In the genomic region with DNA sequence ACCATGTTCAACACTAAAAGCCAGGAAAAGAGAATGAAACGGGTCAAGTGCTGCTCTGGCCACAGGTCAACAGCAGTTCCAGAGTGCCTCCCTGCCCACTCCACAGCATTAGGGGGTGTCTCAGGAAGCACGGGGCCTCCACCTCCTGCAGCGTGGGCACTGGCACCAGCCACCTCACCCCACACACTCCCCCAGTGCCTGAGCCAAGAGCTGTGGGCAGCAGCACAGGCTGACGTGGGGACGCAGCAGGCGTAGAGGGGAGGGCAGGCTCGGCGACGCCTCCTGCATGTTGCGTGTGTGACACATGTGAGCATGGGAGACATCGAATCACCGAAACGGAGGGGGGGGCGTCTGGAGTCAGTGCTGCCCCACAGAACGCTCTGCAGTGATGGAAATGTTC, we compare ENCODE assay signal across 26 cellular contexts. TPM values are rescaled to one million over a fixed set of nuclear protein-coding genes. Genes with fewer than 3 reads are reported as not detected.
"Had no signal": no experiment of that assay in that cellular context is flagged by ENCODE, and none has a peak within 500 bp of the region (broad histone marks: within the 10 kb centered on the region; RNA-seq: fewer than 3 reads in every experiment).

No MANE protein-coding gene starts in this region.

- H3K4me3 Mint-ChIP-seq: activated CD4-positive, alpha-beta memory T cell treated with anti-CD3 and anti-CD28 coated beads, Interleukin-2, amount 10 ng/mL, durations not matched to agents 7 days and 5 days; activated CD4-positive, alpha-beta T cell treated with anti-CD3 and anti-CD28 coated beads for 36 hours; activated naive CD8-positive, alpha-beta T cell treated with anti-CD3 and anti-CD28 coated beads, Interleukin-2, amount 10 ng/mL, durations not matched to agents 7 days and 5 days had no signal

- H3K27ac ChIP-seq: adrenal gland, breast epithelium, SJCRH30, WERI-Rb-1 had no signal

- H3K4me1 Mint-ChIP-seq: activated CD4-positive, alpha-beta T cell treated with anti-CD3 and anti-CD28 coated beads for 36 hours had no signal

- H3K27ac Mint-ChIP-seq: activated CD4-positive, alpha-beta memory T cell treated with anti-CD3 and anti-CD28 coated beads, Interleukin-2, amount 10 ng/mL, durations not matched to agents 7 days and 5 days; activated CD4-positive, alpha-beta T cell treated with anti-CD3 and anti-CD28 coated beads for 36 hours had no signal

- H3K9me3 Mint-ChIP-seq: activated CD4-positive, alpha-beta memory T cell treated with anti-CD3 and anti-CD28 coated beads, Interleukin-2, amount 10 ng/mL, durations not matched to agents 7 days and 5 days; activated naive CD8-positive, alpha-beta T cell treated with anti-CD3 and anti-CD28 coated beads, Interleukin-2, amount 10 ng/mL, durations not matched to agents 7 days and 5 days had no signal

- H3K4me3 ChIP-seq: adrenal gland, breast epithelium, MG63, SJCRH30 had no signal

- H3K27me3 ChIP-seq: adrenal gland, breast epithelium, MG63, SJCRH30 had no signal

- DNase-seq: activated CD4-positive, alpha-beta memory T cell treated with anti-CD3 and anti-CD28 coated beads, Interleukin-2, amount 10 ng/mL, durations not matched to agents 7 days and 5 days; activated CD4-positive, alpha-beta T cell treated with anti-CD3 and anti-CD28 coated beads for 36 hours; activated CD4-positive, alpha-beta T cell treated with anti-CD3 and anti-CD28 coated beads, Interleukin-2, amount 50 U/mL, for 1 hour; activated naive CD4-positive, alpha-beta T cell treated with anti-CD3 and anti-CD28 coated beads, Interleukin-2, amount 50 U/mL, for 16 hours; activated naive CD8-positive, alpha-beta T cell treated with anti-CD3 and anti-CD28 coated beads, Interleukin-2, amount 10 ng/mL, durations not matched to agents 7 days and 5 days; activated T-cell treated with anti-CD3 and anti-CD28 coated beads for 4 hours; adrenal gland; aorta; MG63; MV-4-11; NCI-H1092 treated with DMSO at 0.1 percent for 48 hours; NCI-H1417 treated with DMSO at 0.1 percent for 48 hours; NCI-H1694; NCI-H2029; NCI-H345; NCI-H510A; NCI-H526 treated with DMSO at 0.1 percent for 48 hours; NK-92 treated with Interleukin-12 subunit alpha and Interleukin-12 subunit beta, amount 100 ng/mL, for 24 hours; OCI-M1; Right ventricle myocardium superior; RPMI8226; SJCRH30; SK-N-SH; T-helper 1 cell; WERI-Rb-1 had no signal

- H3K4me2 ChIP-seq: SK-N-SH had no signal

- H3K9ac ChIP-seq: SK-N-SH had no signal

- H3K9me3 ChIP-seq: adrenal gland, breast epithelium, MG63, SJCRH30, SK-N-SH had no signal

- H3K27me3 Mint-ChIP-seq: activated CD4-positive, alpha-beta memory T cell treated with anti-CD3 and anti-CD28 coated beads, Interleukin-2, amount 10 ng/mL, durations not matched to agents 7 days and 5 days; activated CD4-positive, alpha-beta T cell treated with anti-CD3 and anti-CD28 coated beads for 36 hours; activated naive CD8-positive, alpha-beta T cell treated with anti-CD3 and anti-CD28 coated beads, Interleukin-2, amount 10 ng/mL, durations not matched to agents 7 days and 5 days had no signal

- H3K4me1 ChIP-seq: adrenal gland, breast epithelium, SJCRH30 had no signal

RNA-seq across cellular contexts. Expression of a gene that starts 50.2 kb away (rescaled TPM):
- total RNA-seq: Right ventricle myocardium superior, SJCRH30 had no signal
